12 cellular contexts compared by ENCODE assay signal in the genomic region with DNA sequence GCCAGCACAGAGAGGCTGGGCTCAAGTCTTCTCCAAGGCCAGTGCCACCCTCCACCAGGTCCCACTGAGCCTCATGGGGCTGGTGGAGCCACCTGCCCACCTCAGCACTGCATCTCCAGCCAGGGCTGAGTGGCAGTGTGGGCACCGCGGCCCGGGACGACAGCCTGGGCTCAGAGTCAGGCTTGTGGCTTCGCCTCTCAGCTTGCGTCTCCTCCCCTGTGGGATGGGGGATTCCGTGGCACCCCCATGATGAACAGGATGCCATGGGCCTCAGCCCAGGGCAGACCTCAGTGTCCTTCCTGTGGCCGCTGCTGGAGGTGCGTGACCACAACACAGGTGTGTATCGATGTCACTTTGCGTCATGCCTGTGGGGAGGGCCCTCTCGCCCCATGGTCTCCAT.
"Had no signal": no experiment of that assay in that cellular context is flagged by ENCODE, and none has a peak within 500 bp of the region (broad histone marks: within the 10 kb centered on the region; RNA-seq: fewer than 3 reads in every experiment).

No MANE protein-coding gene starts in this region.

- DNase-seq: activated CD4-positive, alpha-beta T cell treated with anti-CD3 and anti-CD28 coated beads, Interleukin-2, amount 50 U/mL, for 48 hours; activated effector memory CD4-positive, alpha-beta T cell treated with anti-CD3 and anti-CD28 coated beads, Interleukin-2, amount 50 U/mL, for 16 hours; dermis blood vessel endothelial cell; foreskin fibroblast; heart right ventricle; islet precursor cell; naive thymus-derived CD4-positive, alpha-beta T cell; stimulated activated CD4-positive, alpha-beta T cell treated with anti-CD3 and anti-CD28 coated beads, Interleukin-12 subunit alpha, Interleukin-12 subunit beta, amount 100 ng/mL, for 4 hours; stimulated activated CD4-positive, alpha-beta T cell treated with anti-CD3 and anti-CD28 coated beads, Interleukin-4, amount 100 ng/mL, for 4 hours; T-helper 1 cell; trophoblast cell had no signal

- H3K27me3 ChIP-seq: vagina had no signal

- H3K9me3 ChIP-seq: heart right ventricle, vagina had no signal

- ATAC-seq: naive thymus-derived CD4-positive, alpha-beta T cell had no signal

- H3K36me3 ChIP-seq: heart right ventricle, vagina had no signal

- H3K4me3 ChIP-seq: heart right ventricle, vagina had no signal

- H3K27ac ChIP-seq: heart right ventricle, vagina had no signal
